ENCODE assay signal across 21 cellular contexts in the genomic region with DNA sequence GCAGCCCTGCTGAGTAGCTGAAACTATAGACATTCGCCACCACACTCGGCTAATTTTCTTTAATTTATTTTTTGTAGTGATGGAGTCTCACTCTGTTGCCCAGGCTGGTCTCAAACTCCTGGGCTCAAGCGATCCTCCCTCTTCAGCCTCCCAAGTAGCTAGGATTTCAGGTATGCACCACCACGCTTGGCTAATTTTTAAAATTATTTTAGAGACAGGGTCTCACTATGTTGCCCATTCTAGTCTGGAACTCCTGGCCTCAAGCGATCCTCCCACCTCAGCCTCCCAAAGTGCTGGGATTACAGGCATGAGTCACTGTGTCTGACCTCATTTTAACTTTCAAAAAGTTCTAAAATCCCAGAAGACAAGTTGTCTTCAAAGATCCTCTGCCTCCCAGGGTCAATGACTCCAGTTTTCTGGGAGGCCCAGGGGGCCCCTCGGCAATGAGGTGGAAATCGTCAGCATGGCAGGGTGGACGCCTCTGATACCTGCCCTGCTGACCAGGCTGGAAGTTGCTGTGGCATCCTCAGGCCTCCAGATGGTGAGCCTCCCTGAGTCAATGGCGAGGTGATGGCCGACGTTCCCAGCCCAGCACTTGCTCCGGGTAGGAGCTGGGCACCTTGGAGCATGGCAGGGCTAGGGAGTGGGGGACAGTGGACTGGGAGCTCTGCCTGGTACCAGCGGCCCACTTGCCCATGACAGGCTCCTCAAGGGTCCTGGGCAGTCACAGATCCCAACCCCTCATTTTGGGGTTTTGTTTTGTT.
"Had no signal": no experiment of that assay in that cellular context is flagged by ENCODE, and none has a peak within 500 bp of the region (broad histone marks: within the 10 kb centered on the region; RNA-seq: fewer than 3 reads in every experiment).

No MANE protein-coding gene starts in this region.

- H3K36me3 ChIP-seq: ascending aorta, gastroesophageal sphincter, thyroid gland had no signal

- H3K9me3 Mint-ChIP-seq: activated naive CD4-positive, alpha-beta T cell treated with anti-CD3 and anti-CD28 coated beads, Interleukin-2, amount 50 U/mL, for 24 hours had no signal

- H3K27me3 ChIP-seq: ascending aorta, gastroesophageal sphincter, thyroid gland had no signal

- H3K27me3 Mint-ChIP-seq: activated naive CD4-positive, alpha-beta T cell treated with anti-CD3 and anti-CD28 coated beads, Interleukin-2, amount 50 U/mL, for 24 hours had no signal

- DNase-seq: activated CD4-positive, alpha-beta T cell treated with anti-CD3 and anti-CD28 coated beads, Interleukin-2, amount 50 U/mL, for 1 hour; activated CD4-positive, CD25-positive, alpha-beta regulatory T cell treated with anti-CD3 and anti-CD28 coated beads, Interleukin-2, amount 50 U/mL, for 72 hours; activated gamma-delta T cell; cortex of kidney; effector CD4-positive, alpha-beta T cell; midbrain; nucleus accumbens; retina; stimulated activated CD4-positive, alpha-beta T cell treated with anti-CD3 and anti-CD28 coated beads, Interleukin-12 subunit alpha, Interleukin-12 subunit beta, amount 100 ng/mL, for 4 hours; stimulated activated CD4-positive, alpha-beta T cell treated with anti-CD3 and anti-CD28 coated beads, Interleukin-1b, Interleukin-23, amount 100 ng/mL, for 48 hours; stimulated activated CD8-positive, alpha-beta memory T cell treated with anti-CD3 and anti-CD28 coated beads, Interleukin-4, amount 100 ng/mL, for 48 hours; stimulated activated naive CD4-positive, alpha-beta T cell treated with Interleukin-2 at 50 U/mL for 16 hours; T1000; thyroid gland had no signal

- H3K27ac ChIP-seq: ascending aorta, gastroesophageal sphincter had no signal

- H3K4me3 ChIP-seq: ascending aorta, gastroesophageal sphincter, thyroid gland had no signal

- H3K4me3 Mint-ChIP-seq: activated naive CD4-positive, alpha-beta T cell treated with anti-CD3 and anti-CD28 coated beads, Interleukin-2, amount 50 U/mL, for 24 hours; nephron had no signal

- H3K9me3 ChIP-seq: thyroid gland had no signal

- H3K27ac Mint-ChIP-seq: activated naive CD4-positive, alpha-beta T cell treated with anti-CD3 and anti-CD28 coated beads, Interleukin-2, amount 50 U/mL, for 24 hours had no signal

- FAIRE-seq: islet of Langerhans had no signal

- ATAC-seq: esophagus mucosa, gastroesophageal sphincter, left lobe of liver had no signal
